ENCODE assay signal across 28 cellular contexts in the genomic region with DNA sequence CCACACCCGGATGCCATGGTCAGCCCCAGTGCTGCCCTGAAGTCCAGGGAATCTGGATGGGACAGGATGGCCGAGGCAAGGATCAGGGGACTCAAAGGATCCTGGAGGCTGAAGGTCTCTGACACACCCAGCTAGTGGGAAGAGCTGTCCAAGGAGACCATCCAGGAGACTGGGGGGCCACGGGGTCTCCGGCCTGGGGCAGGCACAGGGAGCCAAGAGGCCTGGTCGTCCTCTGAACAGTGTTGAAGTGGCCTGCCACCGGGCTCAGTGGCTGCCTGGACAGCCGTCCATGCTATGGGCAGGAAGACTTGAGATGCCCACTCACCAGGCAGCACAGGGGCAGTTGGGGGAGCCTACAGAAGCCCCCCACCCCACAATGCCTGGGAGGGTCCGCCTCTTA.
"Had no signal": no experiment of that assay in that cellular context is flagged by ENCODE, and none has a peak within 500 bp of the region (broad histone marks: within the 10 kb centered on the region; RNA-seq: fewer than 3 reads in every experiment).

No MANE protein-coding gene starts in this region.

- H3K4me3 Mint-ChIP-seq: dendritic cell treated with granulocyte-macrophage colony-stimulating factor and Interleukin-4, amounts not matched to agents 40 ng/mL and 50 ng/mL, for 4 days; effector memory CD8-positive, alpha-beta T cell; endodermal cell had no signal

- H3K27ac ChIP-seq: colonic mucosa, coronary artery, dorsolateral prefrontal cortex, epithelial cell of prostate, esophagus muscularis mucosa, esophagus squamous epithelium, foreskin keratinocyte, gastrocnemius medialis, gastroesophageal sphincter, heart left ventricle had no signal

- H3K4me3 ChIP-seq: colonic mucosa, coronary artery, dorsolateral prefrontal cortex, esophagus muscularis mucosa, esophagus squamous epithelium, gastrocnemius medialis, gastroesophageal sphincter, heart left ventricle had no signal

- DNase-seq: colonic mucosa; cortex of kidney; dermis blood vessel endothelial cell; dorsolateral prefrontal cortex; effector CD4-positive, alpha-beta T cell; effector CD8-positive, alpha-beta T cell; effector memory CD4-positive, alpha-beta T cell; effector memory CD8-positive, alpha-beta T cell; endodermal cell; erythroblast; esophagus squamous epithelium; foreskin fibroblast; foreskin keratinocyte; foreskin melanocyte; gastrocnemius medialis; glutamatergic neuron; head of caudate nucleus had no signal

- H3K27ac Mint-ChIP-seq: dendritic cell treated with granulocyte-macrophage colony-stimulating factor and Interleukin-4, amounts not matched to agents 40 ng/mL and 50 ng/mL, for 4 days; endodermal cell had no signal

- H3K4me1 Mint-ChIP-seq: endodermal cell had no signal

- H3K27me3 ChIP-seq: colonic mucosa, foreskin keratinocyte, gastrocnemius medialis had no signal

- H3K9me3 Mint-ChIP-seq: dendritic cell treated with granulocyte-macrophage colony-stimulating factor and Interleukin-4, amounts not matched to agents 40 ng/mL and 50 ng/mL, for 4 days; effector memory CD8-positive, alpha-beta T cell; endodermal cell had no signal

- H3K9me3 ChIP-seq: colonic mucosa, esophagus muscularis mucosa, esophagus squamous epithelium, gastrocnemius medialis, gastroesophageal sphincter, heart left ventricle had no signal

- H3K4me1 ChIP-seq: colonic mucosa, foreskin keratinocyte, gastrocnemius medialis had no signal

- H3K36me3 ChIP-seq: colonic mucosa, esophagus muscularis mucosa, esophagus squamous epithelium, gastrocnemius medialis, gastroesophageal sphincter, heart left ventricle had no signal

- H3K27me3 Mint-ChIP-seq: dendritic cell treated with granulocyte-macrophage colony-stimulating factor and Interleukin-4, amounts not matched to agents 40 ng/mL and 50 ng/mL, for 4 days had no signal

- FAIRE-seq: colon, endometrium, endothelial cell of umbilical vein, frontal cortex had no signal

- ATAC-seq: effector memory CD8-positive, alpha-beta T cell; esophagus mucosa; foreskin keratinocyte; gastrocnemius medialis; gastroesophageal sphincter had no signal
